In the genomic region with DNA sequence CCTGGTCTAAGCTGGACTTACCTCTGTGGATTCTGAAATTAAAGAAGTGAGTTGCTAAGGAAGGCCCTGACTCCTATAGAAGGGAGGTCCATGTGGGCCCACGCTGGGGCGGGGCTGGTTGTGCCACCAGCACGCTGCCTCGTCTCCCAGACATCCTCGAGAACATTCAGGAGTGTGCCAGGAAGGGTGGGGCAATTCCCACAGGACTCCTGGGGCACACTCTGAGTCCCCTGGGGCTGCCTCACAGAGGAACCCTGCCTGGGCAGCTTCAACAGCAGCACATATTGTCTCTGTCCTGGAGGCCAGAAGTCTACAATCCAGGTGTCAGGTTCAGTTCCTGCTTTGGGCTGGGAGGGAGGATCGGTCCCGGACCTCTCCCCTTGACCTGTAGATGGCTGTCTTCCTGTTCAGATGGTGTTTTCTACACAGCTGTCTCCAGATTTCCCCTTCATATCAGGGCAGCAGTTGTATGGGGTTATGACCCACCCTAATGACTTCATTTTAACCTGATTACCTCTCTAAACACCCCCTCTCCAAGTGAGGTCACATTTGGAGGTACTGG, we compare ENCODE assay signal across 1 cellular context.
A peak's percentile ranks its signal among the peaks of the same experiment; 100 is the strongest.
TF ChIP-seq lines count a peak whose summit lies in the region.

No MANE protein-coding gene starts in this region.

TF ChIP-seq in K562, 482 proteins besides CTCF, POLR2A, EP300 and RAD21:
- TF ChIP-seq GABPB1 (CRISPR knock-in tag; IDR thresholded peaks at IDR 0.05) (0 out of 2 replicates have a peak, but pooled peaks have one; percentile 12), KDM1A (IDR thresholded peaks at IDR 0.05) (peak in 1 of 2 experiments; percentile 22; a peak in 1 of 4 replicates), NFXL1 (CRISPR knock-in tag; IDR thresholded peaks at IDR 0.05) (no peak), BDP1 (IDR thresholded peaks at IDR 0.05; ENCODE audit: insufficient read depth, insufficient read length) (no peak), RFX5 (IDR thresholded peaks at IDR 0.05; ENCODE audit: low read depth, low read length) (no peak), CBFA2T3 (IDR thresholded peaks at IDR 0.05) (peak; percentile 46), FOXK1 (CRISPR knock-in tag; IDR thresholded peaks at IDR 0.05; ENCODE audit: borderline replicate concordance) (no peak), ZNF79 (CRISPR knock-in tag; IDR thresholded peaks at IDR 0.05; ENCODE audit: low read depth) (no peak), CBFA2T2 (conservative IDR thresholded peaks at IDR 0.05) (0 out of 2 replicates have a peak, but pooled peaks have one; percentile 15), FOSL1 (tag; conservative IDR thresholded peaks at IDR 0.05) (no peak), ZNF143 (CRISPR knock-in tag; IDR thresholded peaks at IDR 0.05) (no peak), CTBP1 (IDR thresholded peaks at IDR 0.05; ENCODE audit: borderline replicate concordance) (0 out of 2 replicates have a peak, but pooled peaks have one; percentile 21), TBL1XR1 (IDR thresholded peaks at IDR 0.05; ENCODE audit: low read length in 2 of 2) (no peak), RBBP5 (IDR thresholded peaks at IDR 0.05; ENCODE audit: borderline replicate concordance, insufficient read depth, low read length, poor library complexity, severe bottlenecking) (no peak), SMAD3 (CRISPR knock-in tag; conservative IDR thresholded peaks at IDR 0.05) (no peak), PURB (CRISPR knock-in tag; IDR thresholded peaks at IDR 0.05; ENCODE audit: low read depth) (no peak), EHMT2 (IDR thresholded peaks at IDR 0.05) (no peak), POLR2G (IDR thresholded peaks at IDR 0.05; ENCODE audit: low read depth, low read length) (0 out of 2 replicates have a peak, but pooled peaks have one; percentile 32), GABPA (tag; conservative IDR thresholded peaks at IDR 0.05; ENCODE audit: low read depth) (no peak), NCOA1 (IDR thresholded peaks at IDR 0.05; ENCODE audit: low read depth) (no peak), CHCHD3 (CRISPR knock-in tag; IDR thresholded peaks at IDR 0.05) (no peak), IRF2 (CRISPR knock-in tag; IDR thresholded peaks at IDR 0.05) (no peak)
- TF ChIP-seq, protein P1, sequence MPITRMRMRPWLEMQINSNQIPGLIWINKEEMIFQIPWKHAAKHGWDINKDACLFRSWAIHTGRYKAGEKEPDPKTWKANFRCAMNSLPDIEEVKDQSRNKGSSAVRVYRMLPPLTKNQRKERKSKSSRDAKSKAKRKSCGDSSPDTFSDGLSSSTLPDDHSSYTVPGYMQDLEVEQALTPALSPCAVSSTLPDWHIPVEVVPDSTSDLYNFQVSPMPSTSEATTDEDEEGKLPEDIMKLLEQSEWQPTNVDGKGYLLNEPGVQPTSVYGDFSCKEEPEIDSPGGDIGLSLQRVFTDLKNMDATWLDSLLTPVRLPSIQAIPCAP (CRISPR knock-in tag; IDR thresholded peaks at IDR 0.05; ENCODE audit: borderline replicate concordance): no peak
- TF ChIP-seq, protein P2, sequence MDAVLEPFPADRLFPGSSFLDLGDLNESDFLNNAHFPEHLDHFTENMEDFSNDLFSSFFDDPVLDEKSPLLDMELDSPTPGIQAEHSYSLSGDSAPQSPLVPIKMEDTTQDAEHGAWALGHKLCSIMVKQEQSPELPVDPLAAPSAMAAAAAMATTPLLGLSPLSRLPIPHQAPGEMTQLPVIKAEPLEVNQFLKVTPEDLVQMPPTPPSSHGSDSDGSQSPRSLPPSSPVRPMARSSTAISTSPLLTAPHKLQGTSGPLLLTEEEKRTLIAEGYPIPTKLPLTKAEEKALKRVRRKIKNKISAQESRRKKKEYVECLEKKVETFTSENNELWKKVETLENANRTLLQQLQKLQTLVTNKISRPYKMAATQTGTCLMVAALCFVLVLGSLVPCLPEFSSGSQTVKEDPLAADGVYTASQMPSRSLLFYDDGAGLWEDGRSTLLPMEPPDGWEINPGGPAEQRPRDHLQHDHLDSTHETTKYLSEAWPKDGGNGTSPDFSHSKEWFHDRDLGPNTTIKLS (IDR thresholded peaks at IDR 0.05; ENCODE audit: borderline replicate concordance, low read depth): no peak
- TF ChIP-seq, protein P3, sequence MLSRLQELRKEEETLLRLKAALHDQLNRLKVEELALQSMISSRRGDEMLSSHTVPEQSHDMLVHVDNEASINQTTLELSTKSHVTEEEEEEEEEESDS (CRISPR knock-in tag; IDR thresholded peaks at IDR 0.05): no peak
- TF ChIP-seq, protein P4, sequence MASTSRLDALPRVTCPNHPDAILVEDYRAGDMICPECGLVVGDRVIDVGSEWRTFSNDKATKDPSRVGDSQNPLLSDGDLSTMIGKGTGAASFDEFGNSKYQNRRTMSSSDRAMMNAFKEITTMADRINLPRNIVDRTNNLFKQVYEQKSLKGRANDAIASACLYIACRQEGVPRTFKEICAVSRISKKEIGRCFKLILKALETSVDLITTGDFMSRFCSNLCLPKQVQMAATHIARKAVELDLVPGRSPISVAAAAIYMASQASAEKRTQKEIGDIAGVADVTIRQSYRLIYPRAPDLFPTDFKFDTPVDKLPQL (IDR thresholded peaks at IDR 0.05; ENCODE audit: extremely low read depth, insufficient read length): no peak
TF ChIP-seq in K562: peak in this region for 6.
